8 cellular contexts compared by ENCODE assay signal in the genomic region with DNA sequence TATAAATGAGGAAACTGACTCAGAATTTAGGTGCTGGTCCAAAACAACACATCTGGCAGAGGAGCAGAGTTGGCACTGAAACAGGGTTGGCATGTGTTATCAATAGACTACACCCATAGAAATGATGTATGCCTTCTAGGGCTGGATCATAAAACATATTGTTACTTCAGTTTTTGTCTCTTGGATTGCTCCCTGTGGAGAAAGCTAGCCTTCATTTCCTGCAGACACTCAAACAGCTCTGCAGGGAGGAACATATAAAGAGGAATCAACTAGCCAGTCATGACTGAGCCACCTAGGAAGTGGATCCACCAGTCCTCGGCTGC. TPM values are rescaled to one million over a fixed set of nuclear protein-coding genes. Genes with fewer than 3 reads are reported as not detected.
DNase-seq lines count a peak whose midpoint lies in the region; TF ChIP-seq lines count a peak whose summit lies in the region.

No MANE protein-coding gene starts in this region.

- no peaks in the 10 kb centered on the region for H3K27me3 Mint-ChIP-seq in glutamatergic neuron (ENCODE audit: unreplicated experiment)

- peak overlapping the region; percentile 95 for H3K4me3 Mint-ChIP-seq in glutamatergic neuron (ENCODE audit: unreplicated experiment)

- peaks cover 15 to 49% (median 37%) of the 10 kb centered on the region in 6 donors for H3K4me1 ChIP-seq in spleen

- H3K4me3 ChIP-seq in spleen, result peak overlapping the region; percentile 55 to 100 (median 82)

- intact Hi-C loops in spleen (cut with DNase I; ENCODE audit: low total_unique reads), result loop anchor here (10.0 kb wide), 2 partner anchors 118 to 468 kb away; partner anchors contain the start of gene NUDT16

- 46 to 78% (median 65%) methylated on average over 1 of the region's 1 CpG for WGBS in spleen, 5 donors

- peak; percentile 19 to 32 for DNase-seq in AML-193 (lab: John Stamatoyannopoulos, UW)
- peak; percentile 14 for DNase-seq in GOT3 (lab: John Stamatoyannopoulos, UW)
- no peak for DNase-seq in glutamatergic neuron
- no peak for DNase-seq in spleen
- DNase-seq in ureter (ENCODE audit: low spot score), result no peak
- DNase-seq in NCI-H1694 (lab: John Stamatoyannopoulos, UW), result no peak
- DNase-seq in KBM-7, result no peak

- H3K27me3 ChIP-seq in spleen (replicated peaks in 1 of 7), result peaks cover 0 to 8% (median 0%) of the 10 kb centered on the region in 7 donors

- no peaks in the 10 kb centered on the region for H3K9me3 Mint-ChIP-seq in glutamatergic neuron (ENCODE audit: unreplicated experiment)

- TF ChIP-seq CTCF in VCaP (conservative IDR thresholded peaks at IDR 0.05), result no peak
- no peak for TF ChIP-seq CTCF in glutamatergic neuron (IDR thresholded peaks at IDR 0.05; ENCODE audit: partially characterized antibody, unreplicated experiment)
- no peak for TF ChIP-seq CTCF in spleen (IDR thresholded peaks at IDR 0.05 in 8 of 11, conservative IDR thresholded peaks at IDR 0.05 in 3 of 11)

- TF ChIP-seq POLR2A in spleen (IDR thresholded peaks at IDR 0.05), result no peak

- H3K9me3 ChIP-seq in spleen, result no peaks in the 10 kb centered on the region

- H3K36me3 Mint-ChIP-seq in glutamatergic neuron (ENCODE audit: unreplicated experiment), result no peaks in the 10 kb centered on the region

- H3K27ac Mint-ChIP-seq in glutamatergic neuron (ENCODE audit: unreplicated experiment), result no peak overlapping the region

- peaks cover 0 to 33% (median 15%) of the 10 kb centered on the region in 6 donors for H3K36me3 ChIP-seq in spleen

- in situ Hi-C loops in KBM-7 (cut with MboI; ENCODE audit: low pct_unique_long_range_greater_than_20kb, low sequenced_read_pairs), result no loop called here

- H3K27ac ChIP-seq in VCaP (peak overlapping the region; percentile 90), spleen (peak overlapping the region; percentile 52 to 88 (median 76))

- peaks cover 7% of the 10 kb centered on the region for H3K4me1 Mint-ChIP-seq in glutamatergic neuron (ENCODE audit: low read depth, unreplicated experiment)

RNA-seq across cellular contexts. Expression of gene MRPL3, which starts 0.5 kb away (rescaled TPM):
- 56.5 TPM for total RNA-seq in glutamatergic neuron (ENCODE audit: unreplicated experiment)
- 10 to 100 TPM; 39.9 to 60.2 (median 52.7) TPM for total RNA-seq in spleen
- 10 to 100 TPM; 46.7 to 66.9 (median 52.6) TPM for polyA plus RNA-seq in spleen
- total RNA-seq in ureter, result 106 TPM

Comparison
In these comparisons a context has a peak if more than half of its experiments do, and no peak if none do; other contexts are left out.
1. DNase-seq: peak in AML-193 (2 of 2) and GOT3 (single experiment); none in glutamatergic neuron (single experiment), spleen (single experiment), ureter (single experiment), NCI-H1694 (single experiment) and KBM-7 (single experiment).